ENCODE assay signal across 18 cellular contexts in the genomic region with DNA sequence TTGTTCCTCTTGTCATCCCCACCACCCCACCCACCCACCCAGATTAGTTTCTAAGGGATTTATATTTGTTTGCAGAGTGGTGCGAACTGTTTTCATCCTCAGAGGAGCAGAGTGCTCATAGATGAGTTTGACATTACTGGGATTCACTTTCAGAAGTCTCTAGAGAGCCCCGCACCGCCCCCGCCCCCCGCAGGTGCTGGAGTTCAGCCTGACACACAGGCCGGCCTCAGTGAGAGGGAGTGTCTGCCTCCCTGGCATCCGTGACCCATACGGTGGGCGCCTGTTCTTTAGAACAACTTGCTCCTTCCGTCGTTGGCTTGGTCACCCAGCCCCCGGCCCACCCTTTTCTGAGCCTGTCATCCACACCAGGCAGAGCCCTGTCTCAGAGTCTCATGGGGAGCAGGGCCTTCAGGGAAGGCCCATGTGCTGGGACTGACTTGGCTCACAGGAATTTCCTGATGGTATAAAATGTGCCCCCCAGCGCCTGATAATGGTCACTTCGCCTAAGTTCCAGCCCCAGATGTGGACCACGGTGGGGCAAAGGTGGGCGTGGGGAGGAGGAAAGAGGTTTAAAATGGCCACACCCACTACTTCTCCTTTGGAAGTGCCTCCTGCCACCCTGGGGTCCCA. TPM values are rescaled to one million over a fixed set of nuclear protein-coding genes. Genes with fewer than 3 reads are reported as not detected.
DNase-seq lines count a peak whose midpoint lies in the region; ATAC-seq and TF ChIP-seq lines count a peak whose summit lies in the region.
"Had no signal": no experiment of that assay in that cellular context is flagged by ENCODE, and none has a peak within 500 bp of the region (broad histone marks: within the 10 kb centered on the region; RNA-seq: fewer than 3 reads in every experiment).

No MANE protein-coding gene starts in this region.

- H3K4me1 ChIP-seq in MM.1S (ENCODE audit: low read length): peaks cover 14% of the 10 kb centered on the region
- H3K4me1 ChIP-seq: breast epithelium had no signal

- H2AFZ ChIP-seq in MM.1S (ENCODE audit: low read length): no peak overlapping the region

- TF ChIP-seq CTCF in C4-2B (conservative IDR thresholded peaks at IDR 0.05) (no peak), brain microvascular endothelial cell (IDR thresholded peaks at IDR 0.05; ENCODE audit: low read depth, low read length, missing control alignments) (peak; percentile 27), nephron progenitor cell (IDR thresholded peaks at IDR 0.05) (no peak), MM.1S (IDR thresholded peaks at IDR 0.05; ENCODE audit: low read length) (no peak)

- H4K20me1 ChIP-seq in MM.1S (ENCODE audit: insufficient read depth, low read length): peaks cover 3% of the 10 kb centered on the region; the same call in 1 of the 2 replicates

- no peak overlapping the region for H3K4me2 ChIP-seq in MM.1S (ENCODE audit: low read depth, low read length)

- ATAC-seq in HG02884 (IDR thresholded peaks at IDR 0.05; ENCODE audit: unreplicated experiment): no peak
- ATAC-seq: CD8-positive, alpha-beta T cell had no signal

- no peak overlapping the region for H3K9ac ChIP-seq in MM.1S (ENCODE audit: low read length)

- H3K27me3 ChIP-seq in H7 (ENCODE audit: control insufficient read depth, insufficient read depth, low read length) (no peaks in the 10 kb centered on the region), brain microvascular endothelial cell (replicated peaks) (no peaks in the 10 kb centered on the region), MM.1S (replicated peaks; ENCODE audit: insufficient read depth, low read length) (no peaks in the 10 kb centered on the region)
- H3K27me3 ChIP-seq: breast epithelium, dorsolateral prefrontal cortex, transverse colon had no signal

- no peaks in the 10 kb centered on the region for H3K9me3 ChIP-seq in MM.1S (replicated peaks; ENCODE audit: insufficient read depth, low read length)
- H3K9me3 ChIP-seq: breast epithelium, transverse colon had no signal

- H3K36me3 ChIP-seq in H7 (replicated peaks; ENCODE audit: control insufficient read depth, insufficient read depth, low read length): no peaks in the 10 kb centered on the region
- H3K36me3 ChIP-seq in brain microvascular endothelial cell (replicated peaks): no peaks in the 10 kb centered on the region
- no peaks in the 10 kb centered on the region for H3K36me3 ChIP-seq in MM.1S (replicated peaks; ENCODE audit: insufficient read depth, low read length)
- H3K36me3 ChIP-seq: breast epithelium, transverse colon had no signal

- H3K4me3 Mint-ChIP-seq in nephron progenitor cell: no peak overlapping the region
- H3K4me3 Mint-ChIP-seq: CD8-positive, alpha-beta T cell had no signal

- no peaks in the 10 kb centered on the region for H3K9me3 Mint-ChIP-seq in nephron progenitor cell
- H3K9me3 Mint-ChIP-seq: CD8-positive, alpha-beta T cell had no signal

- H3K79me2 ChIP-seq in MM.1S (ENCODE audit: low read length): peaks cover 84% of the 10 kb centered on the region

- H3K4me3 ChIP-seq in H7 (ENCODE audit: insufficient read depth, low read depth, low read length): no peak overlapping the region
- H3K4me3 ChIP-seq in brain microvascular endothelial cell (ENCODE audit: low read depth, low read length): no peak overlapping the region
- H3K4me3 ChIP-seq in MM.1S (ENCODE audit: low read length): no peak overlapping the region
- H3K4me3 ChIP-seq: breast epithelium, dorsolateral prefrontal cortex, transverse colon had no signal

- H3K27ac ChIP-seq in C4-2B (peak overlapping the region; percentile 48; the same call in 1 of the 2 replicates), brain microvascular endothelial cell (no peak overlapping the region), MM.1S (ENCODE audit: low read length) (no peak overlapping the region)

- peaks cover 49% of the 10 kb centered on the region for H3K4me1 Mint-ChIP-seq in nephron progenitor cell

- in situ Hi-C loops in brain microvascular endothelial cell (cut with HindIII; ENCODE audit: low pct_ligation_motif_present, low sequenced_read_pairs): no loop called here

- no peaks in the 10 kb centered on the region; the same call in 1 of the 2 replicates for H3F3A ChIP-seq in MM.1S (ENCODE audit: insufficient read depth, low read length)

- no peak overlapping the region for H3K27ac Mint-ChIP-seq in nephron progenitor cell

- no peaks in the 10 kb centered on the region for H3K36me3 Mint-ChIP-seq in nephron progenitor cell (ENCODE audit: low read depth)

- H3K9me2 ChIP-seq in MM.1S (replicated peaks; ENCODE audit: insufficient read depth, low read length): no peaks in the 10 kb centered on the region

- DNase-seq in H7 (peak; percentile 54), brain microvascular endothelial cell (no peak), nephron progenitor cell (peak; percentile 25), MM.1S (no peak), HPDE6-E6E7 (ENCODE audit: extremely low spot score) (no peak)
- DNase-seq: activated CD4-positive, CD25-positive, alpha-beta regulatory T cell; activated gamma-delta T cell treated with Interleukin-2 at 50 U/mL for 16 hours; CD8-positive, alpha-beta T cell; dorsolateral prefrontal cortex; KG1; midbrain; NCI-H1105; NCI-H2171 treated with DMSO at 0.1 percent for 48 hours; occipital lobe; transverse colon had no signal

- no peaks in the 10 kb centered on the region for H3K27me3 Mint-ChIP-seq in nephron progenitor cell (ENCODE audit: low read depth, poor library complexity)

RNA-seq across cellular contexts. Expression of a gene that starts 44.3 kb away (rescaled TPM):
- 21.8 and 22.0 TPM in 2 replicates for total RNA-seq in H7 (2014; rRNA removed; shearing (Covaris generic))

Comparison
In these comparisons a context has a peak if more than half of its experiments do, and no peak if none do; other contexts are left out.
1. DNase-seq: peak in H7 (single experiment) and nephron progenitor cell (single experiment); none in brain microvascular endothelial cell (single experiment), MM.1S (single experiment) and HPDE6-E6E7 (single experiment).